ENCODE assay signal across 9 cellular contexts in genomic region chrX:48677456-48678030, GRCh38. TPM values are rescaled to one million over a fixed set of nuclear protein-coding genes. Genes with fewer than 3 reads are reported as not detected.
DNase-seq lines count a peak whose midpoint lies in the region; FAIRE-seq and TF ChIP-seq lines count a peak whose summit lies in the region.
"Had no signal": no experiment of that assay in that cellular context is flagged by ENCODE, and none has a peak within 500 bp of the region (broad histone marks: within the 10 kb centered on the region; RNA-seq: fewer than 3 reads in every experiment).

No MANE protein-coding gene starts in this region.

- H3K4me1 ChIP-seq in endothelial cell of umbilical vein (ENCODE audit: control insufficient read depth, extremely low read depth, insufficient read depth, low read length), result no peaks in the 10 kb centered on the region
- H3K4me1 ChIP-seq in parathyroid adenoma, result peaks cover 8% of the 10 kb centered on the region
- H3K4me1 ChIP-seq: pancreas had no signal

- H4K20me1 ChIP-seq in endothelial cell of umbilical vein (replicated peaks; ENCODE audit: control insufficient read depth, extremely low read depth, insufficient read depth, low read length), result no peaks in the 10 kb centered on the region

- TF ChIP-seq POLR2A in NB4 (IDR thresholded peaks at IDR 0.05; ENCODE audit: extremely low read depth, insufficient read length), result no peak
- no peak for TF ChIP-seq POLR2A in endothelial cell of umbilical vein (IDR thresholded peaks at IDR 0.05; ENCODE audit: low read depth, low read length)

- intact Hi-C loops in Calu3 (cut with micrococcal nuclease; ENCODE audit: unreplicated experiment), result no loop called here
- intact Hi-C loops in endothelial cell of umbilical vein (cut with micrococcal nuclease), result loop anchor here (2.0 to 5.0 kb wide), 3 partner anchors 19 to 200 kb away; partner anchors contain the start of genes FTSJ1 and SUV39H1

- H3K36me3 ChIP-seq in endothelial cell of umbilical vein (ENCODE audit: control insufficient read depth in 2 of 2, extremely low read depth in 1 of 2, insufficient read depth in 2 of 2, low read length in 2 of 2), result no peaks in the 10 kb centered on the region
- no peaks in the 10 kb centered on the region for H3K36me3 ChIP-seq in parathyroid adenoma (ENCODE audit: control insufficient read depth, insufficient read depth, low read length)
- H3K36me3 ChIP-seq: pancreas had no signal

- no peaks in the 10 kb centered on the region for H3K9me3 Mint-ChIP-seq in Calu3 (ENCODE audit: low read depth, unreplicated experiment)

- H3K4me2 ChIP-seq in endothelial cell of umbilical vein (ENCODE audit: insufficient read depth, low read length), result peak overlapping the region; percentile 52
- H3K4me2 ChIP-seq in parathyroid adenoma (ENCODE audit: low read length), result peak overlapping the region; percentile 89

- no peaks in the 10 kb centered on the region for H3K27me3 Mint-ChIP-seq in Calu3 (ENCODE audit: unreplicated experiment)

- BruUV-seq in Calu3 (replicated peaks; lab: Mats Ljungman, UMichigan), result no TSS peak
- BruUV-seq in endothelial cell of umbilical vein (replicated peaks; lab: Mats Ljungman, UMichigan), result no TSS peak

- peak overlapping the region; percentile 80 for H3K4me3 ChIP-seq in NB4 (ENCODE audit: low read depth, low read length)
- peak overlapping the region in 1 of 3 experiments; percentile 62 for H3K4me3 ChIP-seq in endothelial cell of umbilical vein (replicated peaks in 1 of 3; ENCODE audit: insufficient read depth in 1 of 3, low read depth in 1 of 3, low read length in 3 of 3)
- peak overlapping the region; percentile 79 for H3K4me3 ChIP-seq in parathyroid adenoma (ENCODE audit: low read depth, low read length)

- no peak overlapping the region for H3K27ac ChIP-seq in endothelial cell of umbilical vein (ENCODE audit: insufficient read depth, low read depth, low read length)
- H3K27ac ChIP-seq in parathyroid adenoma, result peak overlapping the region; percentile 93

- H3K79me2 ChIP-seq in endothelial cell of umbilical vein (ENCODE audit: control insufficient read depth, insufficient read depth, low read length), result no peaks in the 10 kb centered on the region
- no peaks in the 10 kb centered on the region for H3K79me2 ChIP-seq in parathyroid adenoma

- H3K4me1 Mint-ChIP-seq in Calu3 (ENCODE audit: low read depth, unreplicated experiment), result peaks cover 9% of the 10 kb centered on the region

- dilution Hi-C loops in endothelial cell of umbilical vein (cut with MboI; ENCODE audit: extremely low pct_ligation_motif_present, low sequenced_read_pairs), result no loop called here

- H3K9me1 ChIP-seq in endothelial cell of umbilical vein (replicated peaks; ENCODE audit: control insufficient read depth, extremely low read depth, insufficient read depth, low read length), result no peaks in the 10 kb centered on the region

- no peak overlapping the region for H2AFZ ChIP-seq in endothelial cell of umbilical vein (ENCODE audit: low read depth, low read length)
- peak overlapping the region; percentile 79 for H2AFZ ChIP-seq in parathyroid adenoma

- H3K9ac ChIP-seq in endothelial cell of umbilical vein (replicated peaks; ENCODE audit: extremely low read depth, insufficient read depth, low read length), result no peak overlapping the region
- H3K9ac ChIP-seq in parathyroid adenoma, result no peak overlapping the region

- H3K27ac Mint-ChIP-seq in Calu3 (ENCODE audit: unreplicated experiment), result peak overlapping the region; percentile 79

- TF ChIP-seq CTCF in Calu3 (IDR thresholded peaks at IDR 0.05; ENCODE audit: unreplicated experiment) (no peak), NB4 (IDR thresholded peaks at IDR 0.05; ENCODE audit: low read depth, low read length) (no peak), endothelial cell of umbilical vein (IDR thresholded peaks at IDR 0.05; ENCODE audit: extremely low read depth in 1 of 2, insufficient read depth in 1 of 2, low read depth in 1 of 2, low read length in 2 of 2) (no peak), parathyroid adenoma (IDR thresholded peaks at IDR 0.05) (no peak)

- no peak for FAIRE-seq in endothelial cell of umbilical vein (lab: Jason Lieb, UNC)
- FAIRE-seq: pancreas had no signal

- DNase-seq in Calu3 (no peak), NB4 (ENCODE audit: low read depth) (no peak), endothelial cell of umbilical vein (ENCODE audit: low read depth, low spot score) (no peak), cortex of kidney (lab: John Stamatoyannopoulos, UW) (no peak), NCI-H2081 (lab: John Stamatoyannopoulos, UW) (no peak), SKM-1 treated with dmso at 0.1 percent for 144 hours (lab: John Stamatoyannopoulos, UW; ENCODE audit: unreplicated experiment) (no peak)
- DNase-seq in stimulated activated naive CD4-positive, alpha-beta T cell treated with Interleukin-2 at 50 U/mL for 16 hours (lab: John Stamatoyannopoulos, UW), result no peak

- POLR2A ChIA-PET in endothelial cell of umbilical vein (lab: Charles Lee), result no interaction called here

- peaks cover 24% of the 10 kb centered on the region for H3K36me3 Mint-ChIP-seq in Calu3 (ENCODE audit: insufficient read depth, unreplicated experiment)

- H3K4me3 Mint-ChIP-seq in Calu3 (ENCODE audit: low read depth, unreplicated experiment), result peak overlapping the region; percentile 96

- CTCF ChIA-PET in Calu3 (lab: Charles Lee), result no interaction called here
- CTCF ChIA-PET in endothelial cell of umbilical vein (lab: Charles Lee), result no interaction called here

- H3K9me3 ChIP-seq in endothelial cell of umbilical vein (replicated peaks; ENCODE audit: control insufficient read depth, insufficient read depth, low read length) (no peaks in the 10 kb centered on the region), parathyroid adenoma (ENCODE audit: control insufficient read depth, low read length) (no peaks in the 10 kb centered on the region)
- H3K9me3 ChIP-seq: pancreas had no signal

- H3K27me3 ChIP-seq in endothelial cell of umbilical vein (ENCODE audit: control insufficient read depth in 2 of 2, insufficient read depth in 2 of 2, low read length in 2 of 2) (no peaks in the 10 kb centered on the region), parathyroid adenoma (ENCODE audit: control insufficient read depth, insufficient read depth, low read length) (no peaks in the 10 kb centered on the region)
- H3K27me3 ChIP-seq: pancreas had no signal

TF ChIP-seq in endothelial cell of umbilical vein, 7 proteins besides CTCF, POLR2A, EP300 and RAD21:
- TF ChIP-seq MYC (IDR thresholded peaks at IDR 0.05; ENCODE audit: low read depth, low read length) (no peak), FOS (IDR thresholded peaks at IDR 0.05; ENCODE audit: borderline replicate concordance, insufficient read depth, low read length) (no peak), MAX (IDR thresholded peaks at IDR 0.05; ENCODE audit: insufficient read depth, insufficient read length) (no peak), POLR2AphosphoS5 (IDR thresholded peaks at IDR 0.05; ENCODE audit: insufficient read depth, low read depth, low read length) (no peak), JUN (IDR thresholded peaks at IDR 0.05; ENCODE audit: borderline replicate concordance, insufficient read depth, insufficient read length, low read depth) (no peak), GATA2 (IDR thresholded peaks at IDR 0.05; ENCODE audit: insufficient read depth, insufficient read length, low read depth, low read length) (no peak), EZH2 (IDR thresholded peaks at IDR 0.05; ENCODE audit: borderline replicate concordance, low read depth, low read length, severe bottlenecking) (no peak)

RNA-seq across cellular contexts. Expression of gene WAS, which starts 6.1 kb away (rescaled TPM):
- total RNA-seq in Calu3 (2022), result 1.1 TPM in 1 of 2 replicates, not detected in the other
- total RNA-seq in endothelial cell of umbilical vein, result 0.73 TPM in 1 of 2 replicates, not detected in the other
- polyA plus RNA-seq in endothelial cell of umbilical vein, result not detected in 2 replicates
- 0.07 and 0.08 TPM in 2 replicates for polyA plus RNA-seq in endothelial cell of umbilical vein (2011; cell fraction: cytosol; rRNA removed)
- 0.63 and 0.66 TPM in 2 replicates for polyA plus RNA-seq in endothelial cell of umbilical vein (2011; cell fraction: nucleus; rRNA removed)
- 0.11 and 0.28 TPM in 2 replicates for polyA plus RNA-seq in endothelial cell of umbilical vein (2012)
- polyA minus RNA-seq in endothelial cell of umbilical vein, result 0.46 and 0.47 TPM in 2 replicates
- polyA minus RNA-seq in endothelial cell of umbilical vein (2011; cell fraction: cytosol; rRNA and poly(A)+ RNA removed), result not detected
- not detected in 2 replicates for polyA minus RNA-seq in endothelial cell of umbilical vein (2011; cell fraction: nucleus; rRNA and poly(A)+ RNA removed)

RNA-seq across cellular contexts. Expression of gene SUV39H1, which starts 19.0 kb away (rescaled TPM):
- total RNA-seq in Calu3 (2022) (20.8 and 23.3 TPM in 2 replicates), endothelial cell of umbilical vein (18.2 and 20.0 TPM in 2 replicates)
- 19.0 and 22.0 TPM in 2 replicates for polyA plus RNA-seq in endothelial cell of umbilical vein
- 12.9 and 13.6 TPM in 2 replicates for polyA plus RNA-seq in endothelial cell of umbilical vein (2011; cell fraction: cytosol; rRNA removed)
- polyA plus RNA-seq in endothelial cell of umbilical vein (2011; cell fraction: nucleus; rRNA removed), result 13.3 and 20.0 TPM in 2 replicates
- polyA plus RNA-seq in endothelial cell of umbilical vein (2012), result 7.7 and 13.0 TPM in 2 replicates
- polyA minus RNA-seq in endothelial cell of umbilical vein, result 13.5 and 14.9 TPM in 2 replicates
- polyA minus RNA-seq in endothelial cell of umbilical vein (2011; cell fraction: cytosol; rRNA and poly(A)+ RNA removed), result 38.1 TPM
- 8.8 and 9.0 TPM in 2 replicates for polyA minus RNA-seq in endothelial cell of umbilical vein (2011; cell fraction: nucleus; rRNA and poly(A)+ RNA removed)
